In the genomic region with DNA sequence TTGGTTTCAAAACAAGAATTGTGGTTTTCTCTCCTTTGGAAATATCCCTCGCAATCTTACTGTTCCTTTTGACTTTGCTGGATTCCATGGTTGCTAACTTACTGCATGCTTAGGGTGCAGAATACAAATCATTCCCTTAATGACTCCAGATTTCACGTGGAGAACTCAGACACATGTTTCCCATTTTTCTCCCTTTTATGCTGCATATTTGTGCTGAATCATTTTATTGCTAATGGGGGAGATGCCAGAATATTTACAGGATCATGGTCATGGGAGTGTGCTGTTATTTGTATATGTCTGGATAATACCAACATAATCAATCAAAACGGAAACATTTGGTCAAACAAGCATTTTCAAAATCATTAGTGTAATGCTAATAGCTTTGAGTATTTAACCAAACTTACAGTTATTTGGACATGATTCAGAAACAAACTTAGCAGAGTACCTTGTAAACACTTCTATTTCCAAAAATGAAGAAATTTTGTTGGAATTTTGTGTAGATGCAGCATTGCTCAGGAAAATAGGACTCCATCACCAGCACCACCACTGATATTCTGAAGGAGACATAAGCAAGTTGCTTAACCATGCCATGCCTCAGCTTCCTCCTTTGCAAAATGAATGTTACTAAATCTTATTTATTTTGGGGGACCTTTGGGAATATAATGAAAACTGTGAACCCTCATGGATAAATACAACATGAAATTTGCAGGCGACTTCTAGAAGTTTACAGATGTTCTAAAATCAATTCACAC, we compare ENCODE assay signal across 16 cellular contexts.
DNase-seq lines count a peak whose midpoint lies in the region; TF ChIP-seq lines count a peak whose summit lies in the region.
"Had no signal": no experiment of that assay in that cellular context is flagged by ENCODE, and none has a peak within 500 bp of the region (broad histone marks: within the 10 kb centered on the region; RNA-seq: fewer than 3 reads in every experiment).

No MANE protein-coding gene starts in this region.

- no peaks in the 10 kb centered on the region for H3K27me3 Mint-ChIP-seq in Calu3 (ENCODE audit: unreplicated experiment)
- H3K27me3 Mint-ChIP-seq in neural progenitor cell (ENCODE audit: insufficient read depth, low read depth), result peaks cover 3% of the 10 kb centered on the region
- H3K27me3 Mint-ChIP-seq: stimulated activated naive CD8-positive, alpha-beta T cell treated with anti-CD3 and anti-CD28 coated beads, Interleukin-15, amount 100 ng/mL, for 72 hours; type B pancreatic cell had no signal

- DNase-seq in GM04503 (ENCODE audit: low read depth), result peak; percentile 100
- DNase-seq in SK-N-SH, result no peak
- peak; percentile 96 for DNase-seq in fibroblast of peridontal ligament (ENCODE audit: extremely low read depth)
- DNase-seq in Calu3, result no peak
- no peak for DNase-seq in pons (ENCODE audit: low spot score)
- DNase-seq in dorsolateral prefrontal cortex, result no peak
- DNase-seq in neural progenitor cell (ENCODE audit: low spot score), result no peak
- DNase-seq: activated naive CD4-positive, alpha-beta T cell treated with Interleukin-2 at 50 U/mL for 16 hours; activated T-cell treated with anti-CD3 and anti-CD28 coated beads for 4 hours; aorta; left lung; stimulated activated naive CD8-positive, alpha-beta T cell treated with anti-CD3 and anti-CD28 coated beads, Interleukin-15, amount 100 ng/mL, for 72 hours; T-cell had no signal

- H3K36me3 ChIP-seq in ACC112 (ENCODE audit: insufficient read depth, low read length), result no peaks in the 10 kb centered on the region
- H3K36me3 ChIP-seq in SK-N-SH (replicated peaks in 1 of 2; ENCODE audit: control insufficient read depth in 1 of 2, insufficient read depth in 2 of 2, low read length in 1 of 2), result no peaks in the 10 kb centered on the region
- H3K36me3 ChIP-seq in neural progenitor cell, result no peaks in the 10 kb centered on the region
- H3K36me3 ChIP-seq: left lung, right atrium auricular region had no signal

- H2AFZ ChIP-seq in ACC112 (ENCODE audit: low read length, unreplicated experiment), result peak overlapping the region; percentile 54
- no peak overlapping the region; the same call in 1 of the 2 replicates for H2AFZ ChIP-seq in SK-N-SH (ENCODE audit: low read depth)
- H2AFZ ChIP-seq in neural progenitor cell (replicated peaks), result no peak overlapping the region

- H3K4me3 ChIP-seq in ACC112 (ENCODE audit: low read depth, low read length), result peak overlapping the region; percentile 20; the same call in 1 of the 2 replicates
- H3K4me3 ChIP-seq in SK-N-SH (ENCODE audit: low read depth in 2 of 2, low read length in 1 of 2), result 0 out of 4 replicates have a peak overlapping the region, but pooled peaks of 1 of the 2 experiments have one; percentile 2
- no peak overlapping the region for H3K4me3 ChIP-seq in dorsolateral prefrontal cortex
- H3K4me3 ChIP-seq in neural progenitor cell, result no peak overlapping the region
- H3K4me3 ChIP-seq: left lung, right atrium auricular region had no signal

- peak; percentile 57 to 85; a peak in 3 of 4 replicates for TF ChIP-seq EP300 in SK-N-SH (IDR thresholded peaks at IDR 0.05; ENCODE audit: borderline replicate concordance in 1 of 2, low read depth in 1 of 2, low read length in 1 of 2)

- no peaks in the 10 kb centered on the region for H3K79me2 ChIP-seq in ACC112 (ENCODE audit: control insufficient read depth, insufficient read depth, low read length, unreplicated experiment)
- no peaks in the 10 kb centered on the region for H3K79me2 ChIP-seq in SK-N-SH (ENCODE audit: insufficient read depth)
- no peaks in the 10 kb centered on the region for H3K79me2 ChIP-seq in neural progenitor cell (ENCODE audit: low read depth)

- CTCF ChIA-PET in SK-N-SH (lab: Yijun Ruan, JAX), result interaction anchor here (1.3 to 1.7 kb wide), 3 partner anchors 9 to 18 kb away, joined by 3 to 6 read pairs (median 3); no protein-coding TSS in a partner anchor
- CTCF ChIA-PET in Calu3 (lab: Charles Lee), result interaction anchor here (0.6 to 1.5 kb wide), 6 partner anchors 8 to 1015 kb away, joined by 3 to 4 read pairs (median 4); no protein-coding TSS in a partner anchor

- H3K9me3 ChIP-seq in SK-N-SH (no peaks in the 10 kb centered on the region), neural progenitor cell (ENCODE audit: low read depth) (no peaks in the 10 kb centered on the region)
- H3K9me3 ChIP-seq: left lung, right atrium auricular region had no signal

- intact Hi-C loops in Calu3 (cut with micrococcal nuclease; ENCODE audit: unreplicated experiment) (loop anchor here (1.0 to 10.0 kb wide), 5 partner anchors 123 to 1013 kb away; a partner anchor contains a TSS), dorsolateral prefrontal cortex (cut with DNase I) (loop anchor here in 1 of 2 donors (2.0 kb wide), 1 partner anchor 33 kb away; no protein-coding TSS in a partner anchor)

- TF ChIP-seq CTCF in SK-N-SH (IDR thresholded peaks at IDR 0.05) (no peak), Calu3 (IDR thresholded peaks at IDR 0.05; ENCODE audit: unreplicated experiment) (no peak), dorsolateral prefrontal cortex (IDR thresholded peaks at IDR 0.05 in 54 of 56, conservative IDR thresholded peaks at IDR 0.05 in 2 of 56; ENCODE audit: low read depth in 1 of 56, partially characterized antibody in 56 of 56) (no peak), neural progenitor cell (IDR thresholded peaks at IDR 0.05) (no peak)

- peak overlapping the region; percentile 4; the same call in 1 of the 2 replicates for H3K9ac ChIP-seq in SK-N-SH
- H3K9ac ChIP-seq in neural progenitor cell, result no peak overlapping the region

- peaks cover 23% of the 10 kb centered on the region for H3K4me1 Mint-ChIP-seq in Calu3 (ENCODE audit: low read depth, unreplicated experiment)
- H3K4me1 Mint-ChIP-seq in neural progenitor cell, result peaks cover 33% of the 10 kb centered on the region
- H3K4me1 Mint-ChIP-seq: stimulated activated naive CD8-positive, alpha-beta T cell treated with anti-CD3 and anti-CD28 coated beads, Interleukin-15, amount 100 ng/mL, for 72 hours; T-cell had no signal

- H3F3A ChIP-seq in SK-N-SH (replicated peaks; ENCODE audit: insufficient read depth) (no peaks in the 10 kb centered on the region), neural progenitor cell (ENCODE audit: low read depth) (no peaks in the 10 kb centered on the region)

- H3K4me2 ChIP-seq in SK-N-SH (no peak overlapping the region), neural progenitor cell (no peak overlapping the region)

- no peaks in the 10 kb centered on the region for H3K9me2 ChIP-seq in SK-N-SH

- no peaks in the 10 kb centered on the region for H4K20me1 ChIP-seq in SK-N-SH (ENCODE audit: insufficient read depth)
- no peaks in the 10 kb centered on the region for H4K20me1 ChIP-seq in neural progenitor cell (ENCODE audit: low read depth)

- H3K36me3 Mint-ChIP-seq in Calu3 (ENCODE audit: insufficient read depth, unreplicated experiment) (no peaks in the 10 kb centered on the region), neural progenitor cell (no peaks in the 10 kb centered on the region)
- H3K36me3 Mint-ChIP-seq: T-cell, type B pancreatic cell had no signal

- WGBS in SK-N-SH (ENCODE audit: low lambda C conversion rate), result 36% methylated on average over 4 of the region's 4 CpGs

- H3K9me3 Mint-ChIP-seq in Calu3 (ENCODE audit: low read depth, unreplicated experiment) (no peaks in the 10 kb centered on the region), neural progenitor cell (no peaks in the 10 kb centered on the region)
- H3K9me3 Mint-ChIP-seq: stimulated activated naive CD8-positive, alpha-beta T cell treated with anti-CD3 and anti-CD28 coated beads, Interleukin-15, amount 100 ng/mL, for 72 hours; T-cell; type B pancreatic cell had no signal

- peaks cover 57% of the 10 kb centered on the region for H3K4me1 ChIP-seq in ACC112 (ENCODE audit: control insufficient read depth, insufficient read depth, low read length, unreplicated experiment)
- H3K4me1 ChIP-seq in SK-N-SH (ENCODE audit: control insufficient read depth in 1 of 2, insufficient read depth in 2 of 2, low read depth in 1 of 2, low read length in 1 of 2), result peaks cover 6% of the 10 kb centered on the region in 2 experiments; a peak in 3 of 4 replicates
- H3K4me1 ChIP-seq in neural progenitor cell, result peaks cover 6% of the 10 kb centered on the region
- H3K4me1 ChIP-seq: left lung, right atrium auricular region had no signal

- POLR2A ChIA-PET in SK-N-SH (lab: Yijun Ruan, JAX), result no interaction called here

- no peak overlapping the region for H3K27ac Mint-ChIP-seq in Calu3 (ENCODE audit: unreplicated experiment)
- no peak overlapping the region for H3K27ac Mint-ChIP-seq in neural progenitor cell
- H3K27ac Mint-ChIP-seq: stimulated activated naive CD8-positive, alpha-beta T cell treated with anti-CD3 and anti-CD28 coated beads, Interleukin-15, amount 100 ng/mL, for 72 hours; T-cell; type B pancreatic cell had no signal

- H3K27me3 ChIP-seq in ACC112 (ENCODE audit: insufficient read depth, low read length), result no peaks in the 10 kb centered on the region
- no peaks in the 10 kb centered on the region for H3K27me3 ChIP-seq in SK-N-SH (ENCODE audit: insufficient read depth)
- H3K27me3 ChIP-seq in dorsolateral prefrontal cortex, result peaks cover 0 to 11% (median 0%) of the 10 kb centered on the region in 45 donors
- no peaks in the 10 kb centered on the region for H3K27me3 ChIP-seq in neural progenitor cell
- H3K27me3 ChIP-seq: left lung, right atrium auricular region had no signal

- no peak for TF ChIP-seq RAD21 in SK-N-SH (IDR thresholded peaks at IDR 0.05; ENCODE audit: low read length)

- H3K27ac ChIP-seq in ACC112 (ENCODE audit: low read depth, low read length) (peak overlapping the region; percentile 44), SK-N-SH (ENCODE audit: low read depth in 2 of 2, low read length in 1 of 2) (peak overlapping the region; percentile 25 to 60; a peak in 2 of 4 replicates), dorsolateral prefrontal cortex (no peak overlapping the region), neural progenitor cell (no peak overlapping the region)
- H3K27ac ChIP-seq: left lung, right atrium auricular region had no signal

- H3K4me3 Mint-ChIP-seq in Calu3 (ENCODE audit: low read depth, unreplicated experiment) (no peak overlapping the region), neural progenitor cell (no peak overlapping the region)
- H3K4me3 Mint-ChIP-seq: stimulated activated naive CD8-positive, alpha-beta T cell treated with anti-CD3 and anti-CD28 coated beads, Interleukin-15, amount 100 ng/mL, for 72 hours; T-cell had no signal

- no TSS peak for BruUV-seq in Calu3 (replicated peaks; lab: Mats Ljungman, UMichigan)

TF ChIP-seq in SK-N-SH, 30 proteins besides CTCF, POLR2A, EP300 and RAD21 (continues in another document):
- no peak for TF ChIP-seq RCOR1 (IDR thresholded peaks at IDR 0.05; ENCODE audit: low read length)
- peak; percentile 96 for TF ChIP-seq TCF12 (IDR thresholded peaks at IDR 0.05)
- 0 out of 2 replicates have a peak, but pooled peaks have one; percentile 34 for TF ChIP-seq POLR2AphosphoS5 (IDR thresholded peaks at IDR 0.05; ENCODE audit: low read depth, low read length)
- TF ChIP-seq SMC3 (IDR thresholded peaks at IDR 0.05; ENCODE audit: low read depth, low read length), result peak; percentile 7; the same call in 1 of the 2 replicates
- no peak for TF ChIP-seq RFX5 (IDR thresholded peaks at IDR 0.05; ENCODE audit: low read length)

Comparison
In these comparisons a context has a peak if more than half of its experiments do, and no peak if none do; other contexts are left out.
1. H3K27ac ChIP-seq: peak in ACC112 (single experiment) and SK-N-SH (2 of 2); none in dorsolateral prefrontal cortex (0 of 59) and neural progenitor cell (single experiment).
2. DNase-seq: peak in GM04503 (single experiment) and fibroblast of peridontal ligament (single experiment); none in SK-N-SH (single experiment), Calu3 (single experiment), pons (single experiment), dorsolateral prefrontal cortex (0 of 10) and neural progenitor cell (single experiment).